In the genomic region with DNA sequence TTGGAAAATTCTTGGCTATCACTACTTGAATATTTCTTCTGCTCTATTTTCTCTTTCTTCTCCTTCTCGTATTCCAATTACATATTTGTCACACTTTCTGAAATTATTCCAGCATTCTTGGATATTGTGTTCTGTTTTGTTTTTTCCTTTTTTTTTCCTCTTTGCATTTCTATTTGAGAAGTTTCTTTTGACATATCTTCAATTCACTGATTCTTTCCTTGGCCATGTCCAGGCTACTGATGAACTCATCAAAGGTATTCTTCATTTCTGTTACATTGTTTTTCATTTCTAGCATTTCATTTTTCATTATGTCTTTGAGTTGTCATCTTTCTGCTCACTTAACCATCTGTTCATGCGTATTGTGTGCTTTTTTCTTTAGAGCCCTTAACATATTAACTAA, we compare ENCODE assay signal across 21 cellular contexts. TPM values are rescaled to one million over a fixed set of nuclear protein-coding genes. Genes with fewer than 3 reads are reported as not detected.
A peak's percentile ranks its signal among the peaks of the same experiment; 100 is the strongest.
DNase-seq lines count a peak whose midpoint lies in the region; ATAC-seq and TF ChIP-seq lines count a peak whose summit lies in the region.
"Had no signal": no experiment of that assay in that cellular context is flagged by ENCODE, and none has a peak within 500 bp of the region (broad histone marks: within the 10 kb centered on the region; RNA-seq: fewer than 3 reads in every experiment).

No MANE protein-coding gene starts in this region.

- H3K79me2 ChIP-seq in ACC112 (ENCODE audit: control insufficient read depth, insufficient read depth, low read length, unreplicated experiment), result no peaks in the 10 kb centered on the region

- peak overlapping the region; percentile 37 for H2AFZ ChIP-seq in ACC112 (ENCODE audit: low read length, unreplicated experiment)
- H2AFZ ChIP-seq: GM23248 had no signal

- H3K36me3 ChIP-seq in ACC112 (ENCODE audit: insufficient read depth, low read length) (no peaks in the 10 kb centered on the region), colonic mucosa (no peaks in the 10 kb centered on the region)
- H3K36me3 ChIP-seq in CD8-positive, alpha-beta memory T cell (ENCODE audit: insufficient read depth, low read length), result peaks cover 6% of the 10 kb centered on the region
- H3K36me3 ChIP-seq: adrenal gland, ovary, tibial nerve had no signal

- H3K4me3 ChIP-seq in ACC112 (ENCODE audit: low read depth, low read length), result no peak overlapping the region
- no peak overlapping the region for H3K4me3 ChIP-seq in CD8-positive, alpha-beta memory T cell (ENCODE audit: low read length)
- no peak overlapping the region for H3K4me3 ChIP-seq in colonic mucosa
- H3K4me3 ChIP-seq: adrenal gland, GM23248, ovary, SK-N-MC, tibial nerve had no signal

- intact Hi-C loops in colonic mucosa (cut with DNase I), result no loop called here

- POLR2A ChIA-PET in CD8-positive, alpha-beta memory T cell (lab: Charles Lee), result no interaction called here
- POLR2A ChIA-PET in T-cell (lab: Charles Lee), result interaction anchor here in 1 of 2 donors (0.6 kb wide), 1 partner anchor 25 kb away, joined by 3 read pairs; no protein-coding TSS in a partner anchor

- H3K9ac ChIP-seq in colonic mucosa (ENCODE audit: low read depth in 2 of 2, low read length in 2 of 2), result no peak overlapping the region
- H3K9ac ChIP-seq: GM23248 had no signal

- H3K27me3 Mint-ChIP-seq in CD8-positive, alpha-beta memory T cell, result no peaks in the 10 kb centered on the region
- H3K27me3 Mint-ChIP-seq in T-cell, result no peaks in the 10 kb centered on the region
- H3K27me3 Mint-ChIP-seq in central memory CD8-positive, alpha-beta T cell, result no peaks in the 10 kb centered on the region

- H3K4me3 Mint-ChIP-seq in CD8-positive, alpha-beta memory T cell, result peak overlapping the region in 5 of 7 donors; percentile 29 to 72 (median 64)
- peak overlapping the region in 2 of 3 donors; percentile 6 to 40 for H3K4me3 Mint-ChIP-seq in T-cell
- peak overlapping the region; percentile 26 for H3K4me3 Mint-ChIP-seq in central memory CD8-positive, alpha-beta T cell

- H3K4me1 ChIP-seq in ACC112 (ENCODE audit: control insufficient read depth, insufficient read depth, low read length, unreplicated experiment) (peaks cover 14% of the 10 kb centered on the region), colonic mucosa (no peaks in the 10 kb centered on the region)
- H3K4me1 ChIP-seq in CD8-positive, alpha-beta memory T cell (ENCODE audit: insufficient read depth, low read length), result peaks cover 47% of the 10 kb centered on the region
- H3K4me1 ChIP-seq: adrenal gland, tibial nerve had no signal

- H3K27ac ChIP-seq in ACC112 (ENCODE audit: low read depth, low read length) (peak overlapping the region; percentile 72), colonic mucosa (no peak overlapping the region)
- H3K27ac ChIP-seq in CD8-positive, alpha-beta memory T cell (ENCODE audit: low read depth, low read length), result no peak overlapping the region
- H3K27ac ChIP-seq: adrenal gland, GM23248, ovary, SK-N-MC, tibial nerve had no signal

- H3K27me3 ChIP-seq in ACC112 (ENCODE audit: insufficient read depth, low read length) (no peaks in the 10 kb centered on the region), colonic mucosa (no peaks in the 10 kb centered on the region)
- H3K27me3 ChIP-seq in CD8-positive, alpha-beta memory T cell (ENCODE audit: insufficient read depth, low read length, poor library complexity, severe bottlenecking), result no peaks in the 10 kb centered on the region
- H3K27me3 ChIP-seq: adrenal gland, ovary, tibial nerve had no signal

- peaks cover 70 to 91% (median 89%) of the 10 kb centered on the region in 3 donors for H3K4me1 Mint-ChIP-seq in CD8-positive, alpha-beta memory T cell
- peaks cover 67 to 85% (median 73%) of the 10 kb centered on the region in 3 donors for H3K4me1 Mint-ChIP-seq in T-cell
- H3K4me1 Mint-ChIP-seq in central memory CD8-positive, alpha-beta T cell, result peaks cover 71% of the 10 kb centered on the region

- no peak for DNase-seq in CD8-positive, alpha-beta memory T cell
- no peak for DNase-seq in T-cell
- DNase-seq in central memory CD8-positive, alpha-beta T cell (ENCODE audit: low spot score in 2 of 2), result no peak
- no peak for DNase-seq in iPS-NIHi11 (ENCODE audit: low spot score)
- no peak for DNase-seq in NCI-H82 treated with DMSO at 0.1 percent for 48 hours (lab: John Stamatoyannopoulos, UW; ENCODE audit: unreplicated experiment)
- DNase-seq in iPS-NIHi7 (ENCODE audit: extremely low spot score), result no peak
- no peak for DNase-seq in colonic mucosa
- DNase-seq: adrenal gland; AML-193; DMS 273 treated with DMSO at 0.1 percent for 48 hours; GF-D8; GM23248; NCI-H1694; NCI-H446; OCI-M1; ovary; stimulated activated CD4-positive, alpha-beta T cell treated with anti-CD3 and anti-CD28 coated beads, Interleukin-2, amount 100 ng/mL, for 48 hours had no signal

- CTCF ChIA-PET in CD8-positive, alpha-beta memory T cell (lab: Charles Lee), result no interaction called here
- CTCF ChIA-PET in T-cell (lab: Charles Lee), result no interaction called here

- peak overlapping the region in 2 of 8 donors; percentile 53 to 58 for H3K27ac Mint-ChIP-seq in CD8-positive, alpha-beta memory T cell
- H3K27ac Mint-ChIP-seq in T-cell, result peak overlapping the region in 1 of 2 donors; percentile 40
- H3K27ac Mint-ChIP-seq in central memory CD8-positive, alpha-beta T cell (ENCODE audit: low read depth), result peak overlapping the region; percentile 19

- H3K9me3 ChIP-seq in CD8-positive, alpha-beta memory T cell (ENCODE audit: low read length), result peaks cover 17% of the 10 kb centered on the region
- H3K9me3 ChIP-seq in colonic mucosa, result no peaks in the 10 kb centered on the region
- H3K9me3 ChIP-seq: adrenal gland, ovary had no signal

- no peak for TF ChIP-seq CTCF in colonic mucosa (IDR thresholded peaks at IDR 0.05)

- no peak for ATAC-seq in T-cell (replicated peaks in 1 of 4)
- no peak for ATAC-seq in central memory CD8-positive, alpha-beta T cell (replicated peaks; ENCODE audit: extremely low read depth, poor library complexity, severe bottlenecking)

- H3K36me3 Mint-ChIP-seq in CD8-positive, alpha-beta memory T cell, result peaks cover 21 to 53% (median 27%) of the 10 kb centered on the region in 3 donors
- H3K36me3 Mint-ChIP-seq in T-cell, result peaks cover 45% of the 10 kb centered on the region
- H3K36me3 Mint-ChIP-seq in central memory CD8-positive, alpha-beta T cell (ENCODE audit: insufficient read depth), result peaks cover 17% of the 10 kb centered on the region

- peaks cover 8 to 20% (median 12%) of the 10 kb centered on the region in 5 donors for H3K9me3 Mint-ChIP-seq in CD8-positive, alpha-beta memory T cell
- H3K9me3 Mint-ChIP-seq in T-cell, result peaks cover 5 to 17% (median 17%) of the 10 kb centered on the region in 3 donors
- H3K9me3 Mint-ChIP-seq in central memory CD8-positive, alpha-beta T cell, result peaks cover 7% of the 10 kb centered on the region

RNA-seq across cellular contexts. Expression of a gene that starts 5.3 kb away (rescaled TPM):
- 100 to 1,000 TPM; 108 to 111 TPM for total RNA-seq in CD8-positive, alpha-beta memory T cell
- polyA plus RNA-seq in CD8-positive, alpha-beta memory T cell, result 34.0 TPM
- total RNA-seq in T-cell (10 to 100 TPM; 49.3 to 68.0 (median 66.8) TPM), colonic mucosa (1 to 10 TPM; 1.7 to 2.2 TPM)
- total RNA-seq: endothelial cell of umbilical vein, GM23248 had no signal
- polyA plus RNA-seq: endothelial cell of umbilical vein, GM23248 had no signal

RNA-seq across cellular contexts. Expression of a gene that starts 11.0 kb away (rescaled TPM):
- total RNA-seq in CD8-positive, alpha-beta memory T cell, result 10 to 100 TPM; 55.2 to 57.9 TPM
- polyA plus RNA-seq in CD8-positive, alpha-beta memory T cell, result 106 TPM
- total RNA-seq in T-cell (100 to 1,000 TPM in 4 of 5 donors, 10 to 100 TPM in 1; 95.4 to 136 (median 111) TPM), colonic mucosa (10 to 100 TPM; 10.8 to 11.6 TPM)

Comparison
In these comparisons a context has a peak if more than half of its experiments do, and no peak if none do; other contexts are left out.
1. RNA of a gene that starts 5.3 kb away (total RNA-seq): 108 to 111 TPM in CD8-positive, alpha-beta memory T cell and 49.3 to 68.0 TPM in T-cell; 1.7 to 2.2 TPM in colonic mucosa; every median in the first group is over 10 times any median in the second.
2. RNA of a gene that starts 11.0 kb away (total RNA-seq): 95.4 to 136 TPM in T-cell and 55.2 to 57.9 TPM in CD8-positive, alpha-beta memory T cell; 10.8 to 11.6 TPM in colonic mucosa; every median in the first group is over 4 times any median in the second.
3. Peak in every context shown above with its lines, with median percentiles within 50 percentile points of each other: H3K4me3 Mint-ChIP-seq.